In genomic region chr13:41654800-41655199, GRCh38 we compare ENCODE assay signal across 1 cellular context.
TF ChIP-seq lines count a peak whose summit lies in the region.

No MANE protein-coding gene starts in this region.

TF ChIP-seq in WTC11, 78 proteins besides CTCF, POLR2A, EP300 and RAD21 (continued from another document):
- no peak for TF ChIP-seq JUN (CRISPR knock-in tag; IDR thresholded peaks at IDR 0.05)
- TF ChIP-seq ARID4B (CRISPR knock-in tag; IDR thresholded peaks at IDR 0.05; ENCODE audit: borderline replicate concordance): no peak
- TF ChIP-seq AFF4 (CRISPR knock-in tag; IDR thresholded peaks at IDR 0.05; ENCODE audit: borderline replicate concordance): no peak
- TF ChIP-seq ZNF121 (CRISPR knock-in tag; IDR thresholded peaks at IDR 0.05): no peak
